In the genomic region with DNA sequence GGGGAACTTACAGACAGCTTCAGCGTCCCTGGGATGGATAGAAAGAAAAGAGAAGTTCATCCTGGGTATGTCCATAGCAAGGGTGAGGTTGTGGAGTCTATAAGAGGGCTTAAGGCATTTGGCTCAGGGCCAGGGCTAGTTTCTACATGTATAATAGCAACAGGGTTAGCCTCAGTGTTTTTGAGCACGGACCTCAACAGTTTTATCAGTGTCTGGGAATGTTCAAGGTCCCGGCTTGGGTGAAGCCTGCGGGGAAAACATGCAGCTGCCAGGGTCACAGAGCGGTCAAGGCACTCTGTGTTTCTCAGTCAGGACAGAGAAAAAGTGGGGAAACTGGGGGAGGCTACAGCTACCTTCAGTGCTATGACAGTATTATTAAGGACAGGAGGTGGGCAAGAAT, we compare ENCODE assay signal across 13 cellular contexts.
DNase-seq lines count a peak whose midpoint lies in the region; ATAC-seq and TF ChIP-seq lines count a peak whose summit lies in the region.
"Had no signal": no experiment of that assay in that cellular context is flagged by ENCODE, and none has a peak within 500 bp of the region (broad histone marks: within the 10 kb centered on the region; RNA-seq: fewer than 3 reads in every experiment).

No MANE protein-coding gene starts in this region.

- H3K4me3 ChIP-seq in cardiac fibroblast (replicated peaks in 1 of 2; ENCODE audit: low read depth in 2 of 2, low read length in 2 of 2) (no peak overlapping the region), liver (ENCODE audit: low read depth in 1 of 3, low read length in 3 of 3) (no peak overlapping the region), GM23338 (no peak overlapping the region), gastroesophageal sphincter (no peak overlapping the region)
- H3K4me3 ChIP-seq: breast epithelium had no signal

- H3K27me3 Mint-ChIP-seq in GM23338 (ENCODE audit: insufficient read depth, low read depth, poor library complexity): peaks cover 2% of the 10 kb centered on the region
- H3K27me3 Mint-ChIP-seq in activated CD8-positive, alpha-beta T cell treated with anti-CD3 and anti-CD28 coated beads, Interleukin-2, amount 10 ng/mL, durations not matched to agents 7 days and 5 days (ENCODE audit: low read depth): peaks cover 30% of the 10 kb centered on the region

- no peak overlapping the region for H3K27ac ChIP-seq in liver (ENCODE audit: low read depth in 1 of 2, low read length in 2 of 2)
- no peak overlapping the region for H3K27ac ChIP-seq in GM23338 (ENCODE audit: low read depth)
- no peak overlapping the region for H3K27ac ChIP-seq in gastroesophageal sphincter
- H3K27ac ChIP-seq: breast epithelium had no signal

- no peak overlapping the region for H2AFZ ChIP-seq in GM23338

- H3K4me1 ChIP-seq in liver (ENCODE audit: control insufficient read depth in 4 of 4, insufficient read depth in 4 of 4, low read length in 3 of 4) (no peaks in the 10 kb centered on the region), GM23338 (ENCODE audit: insufficient read depth) (no peaks in the 10 kb centered on the region), gastroesophageal sphincter (no peaks in the 10 kb centered on the region)
- H3K4me1 ChIP-seq: breast epithelium had no signal

- TF ChIP-seq RAD21 in liver (IDR thresholded peaks at IDR 0.05): no peak

- no peak overlapping the region for H3K9ac ChIP-seq in liver (ENCODE audit: low read depth in 1 of 2, low read length in 2 of 2)

- no peak for TF ChIP-seq EP300 in gastroesophageal sphincter (IDR thresholded peaks at IDR 0.05)

- H3K36me3 Mint-ChIP-seq in GM23338 (ENCODE audit: low read depth): no peaks in the 10 kb centered on the region
- no peaks in the 10 kb centered on the region for H3K36me3 Mint-ChIP-seq in activated CD8-positive, alpha-beta T cell treated with anti-CD3 and anti-CD28 coated beads, Interleukin-2, amount 10 ng/mL, durations not matched to agents 7 days and 5 days (ENCODE audit: low read depth)

- H4K20me1 ChIP-seq in GM23338 (replicated peaks; ENCODE audit: insufficient read depth): no peaks in the 10 kb centered on the region

- no peaks in the 10 kb centered on the region for H3F3A ChIP-seq in GM23338 (replicated peaks; ENCODE audit: low read depth)

- 0 out of 3 replicates have a peak, but pooled peaks cover 3% of the 10 kb centered on the region for H3K4me1 Mint-ChIP-seq in GM23338
- peaks cover 4% of the 10 kb centered on the region for H3K4me1 Mint-ChIP-seq in activated CD8-positive, alpha-beta T cell treated with anti-CD3 and anti-CD28 coated beads, Interleukin-2, amount 10 ng/mL, durations not matched to agents 7 days and 5 days (ENCODE audit: low read depth)

- no peak overlapping the region for H3K27ac Mint-ChIP-seq in GM23338
- no peak overlapping the region for H3K27ac Mint-ChIP-seq in activated CD8-positive, alpha-beta T cell treated with anti-CD3 and anti-CD28 coated beads, Interleukin-2, amount 10 ng/mL, durations not matched to agents 7 days and 5 days

- no peak overlapping the region for H3K4me3 Mint-ChIP-seq in GM23338
- H3K4me3 Mint-ChIP-seq in activated CD8-positive, alpha-beta T cell treated with anti-CD3 and anti-CD28 coated beads, Interleukin-2, amount 10 ng/mL, durations not matched to agents 7 days and 5 days: no peak overlapping the region

- H3K9me2 ChIP-seq in GM23338 (ENCODE audit: insufficient read depth): no peaks in the 10 kb centered on the region

- CTCF ChIA-PET in activated CD8-positive, alpha-beta T cell treated with anti-CD3 and anti-CD28 coated beads, Interleukin-2, amount 10 ng/mL, durations not matched to agents 7 days and 5 days (lab: Charles Lee): no interaction called here

- no peaks in the 10 kb centered on the region for H3K9me3 Mint-ChIP-seq in GM23338
- no peaks in the 10 kb centered on the region for H3K9me3 Mint-ChIP-seq in activated CD8-positive, alpha-beta T cell treated with anti-CD3 and anti-CD28 coated beads, Interleukin-2, amount 10 ng/mL, durations not matched to agents 7 days and 5 days (ENCODE audit: insufficient read depth)

- POLR2A ChIA-PET in activated CD8-positive, alpha-beta T cell treated with anti-CD3 and anti-CD28 coated beads, Interleukin-2, amount 10 ng/mL, durations not matched to agents 7 days and 5 days (lab: Charles Lee): no interaction called here

- ATAC-seq in GM23338 (no peak), gastroesophageal sphincter (no peak)
- ATAC-seq in activated CD8-positive, alpha-beta T cell treated with anti-CD3 and anti-CD28 coated beads, Interleukin-2, amount 10 ng/mL, durations not matched to agents 7 days and 5 days: no peak
- ATAC-seq: activated CD4-positive, CD25-positive, alpha-beta regulatory T cell treated with anti-CD3 and anti-CD28 coated beads, Interleukin-2, amount 50 U/mL, for 24 hours had no signal

- H3K36me3 ChIP-seq in liver (ENCODE audit: control insufficient read depth in 4 of 4, insufficient read depth in 3 of 4, low read depth in 1 of 4, low read length in 3 of 4) (no peaks in the 10 kb centered on the region), GM23338 (ENCODE audit: insufficient read depth) (no peaks in the 10 kb centered on the region), gastroesophageal sphincter (no peaks in the 10 kb centered on the region)
- H3K36me3 ChIP-seq: breast epithelium had no signal

- WGBS in liver: 30% methylated on average over 5 of the region's 5 CpGs
- 44 to 59% methylated on average over 3 to 5 of the region's 5 CpGs for WGBS in gastroesophageal sphincter (ENCODE audit: low coverage in 1 of 2), 2 donors

- DNase-seq in AML-193 (lab: John Stamatoyannopoulos, UW): peak; percentile 25 to 50
- DNase-seq in NCI-H69 (lab: John Stamatoyannopoulos, UW): peak; percentile 0
- peak; percentile 90 to 95 for DNase-seq in cardiac fibroblast (ENCODE audit: low read depth in 2 of 2)
- no peak for DNase-seq in GM23338 (ENCODE audit: low spot score)
- DNase-seq in activated CD8-positive, alpha-beta T cell treated with anti-CD3 and anti-CD28 coated beads, Interleukin-2, amount 10 ng/mL, durations not matched to agents 7 days and 5 days: no peak
- DNase-seq in putamen (ENCODE audit: low spot score): no peak
- DNase-seq: activated T-cell treated with anti-CD3 and anti-CD28 coated beads, Interleukin-2, amount 50 U/mL, for 48 hours; GOT3; NCI-H526 treated with DMSO at 0.1 percent for 48 hours had no signal

- H3K4me2 ChIP-seq in GM23338: no peak overlapping the region

- no peaks in the 10 kb centered on the region for H3K79me2 ChIP-seq in GM23338 (replicated peaks; ENCODE audit: insufficient read depth)

- H3K27me3 ChIP-seq in liver (ENCODE audit: control insufficient read depth in 4 of 4, insufficient read depth in 4 of 4, low read length in 3 of 4) (no peaks in the 10 kb centered on the region), GM23338 (ENCODE audit: insufficient read depth) (no peaks in the 10 kb centered on the region), gastroesophageal sphincter (no peaks in the 10 kb centered on the region)
- H3K27me3 ChIP-seq: breast epithelium had no signal

- TF ChIP-seq CTCF in cardiac fibroblast (IDR thresholded peaks at IDR 0.05; ENCODE audit: low read depth, low read length): no peak
- no peak for TF ChIP-seq CTCF in liver (IDR thresholded peaks at IDR 0.05; ENCODE audit: low read depth, low read length, missing input control)
- TF ChIP-seq CTCF in GM23338 (conservative IDR thresholded peaks at IDR 0.05; ENCODE audit: low read depth in 2 of 2): no peak
- no peak for TF ChIP-seq CTCF in gastroesophageal sphincter (IDR thresholded peaks at IDR 0.05)

- H3K9me3 ChIP-seq in liver (ENCODE audit: control insufficient read depth in 4 of 4, low read length in 3 of 4): no peaks in the 10 kb centered on the region
- no peaks in the 10 kb centered on the region for H3K9me3 ChIP-seq in gastroesophageal sphincter
- H3K9me3 ChIP-seq: breast epithelium had no signal

- TF ChIP-seq POLR2A in gastroesophageal sphincter (IDR thresholded peaks at IDR 0.05): no peak

TF ChIP-seq in liver, 16 proteins besides CTCF, POLR2A, EP300 and RAD21:
- TF ChIP-seq YY1 (IDR thresholded peaks at IDR 0.05): no peak
- TF ChIP-seq RXRA (IDR thresholded peaks at IDR 0.05): peak; percentile 47
- peak; percentile 25 for TF ChIP-seq NR2F2 (IDR thresholded peaks at IDR 0.05)
- no peak for TF ChIP-seq SP1 (IDR thresholded peaks at IDR 0.05)
- TF ChIP-seq, protein P1, sequence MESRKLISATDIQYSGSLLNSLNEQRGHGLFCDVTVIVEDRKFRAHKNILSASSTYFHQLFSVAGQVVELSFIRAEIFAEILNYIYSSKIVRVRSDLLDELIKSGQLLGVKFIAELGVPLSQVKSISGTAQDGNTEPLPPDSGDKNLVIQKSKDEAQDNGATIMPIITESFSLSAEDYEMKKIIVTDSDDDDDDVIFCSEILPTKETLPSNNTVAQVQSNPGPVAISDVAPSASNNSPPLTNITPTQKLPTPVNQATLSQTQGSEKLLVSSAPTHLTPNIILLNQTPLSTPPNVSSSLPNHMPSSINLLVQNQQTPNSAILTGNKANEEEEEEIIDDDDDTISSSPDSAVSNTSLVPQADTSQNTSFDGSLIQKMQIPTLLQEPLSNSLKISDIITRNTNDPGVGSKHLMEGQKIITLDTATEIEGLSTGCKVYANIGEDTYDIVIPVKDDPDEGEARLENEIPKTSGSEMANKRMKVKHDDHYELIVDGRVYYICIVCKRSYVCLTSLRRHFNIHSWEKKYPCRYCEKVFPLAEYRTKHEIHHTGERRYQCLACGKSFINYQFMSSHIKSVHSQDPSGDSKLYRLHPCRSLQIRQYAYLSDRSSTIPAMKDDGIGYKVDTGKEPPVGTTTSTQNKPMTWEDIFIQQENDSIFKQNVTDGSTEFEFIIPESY (IDR thresholded peaks at IDR 0.05): no peak

TF ChIP-seq in GM23338, 12 proteins besides CTCF, POLR2A, EP300 and RAD21 (continues in another document):
- TF ChIP-seq STAT1 (IDR thresholded peaks at IDR 0.05; ENCODE audit: unreplicated experiment): no peak
- TF ChIP-seq EZH2 (IDR thresholded peaks at IDR 0.05; ENCODE audit: low read depth, unreplicated experiment): no peak
- TF ChIP-seq POLR2AphosphoS5 (IDR thresholded peaks at IDR 0.05; ENCODE audit: low read depth): no peak
- TF ChIP-seq, protein P2, sequence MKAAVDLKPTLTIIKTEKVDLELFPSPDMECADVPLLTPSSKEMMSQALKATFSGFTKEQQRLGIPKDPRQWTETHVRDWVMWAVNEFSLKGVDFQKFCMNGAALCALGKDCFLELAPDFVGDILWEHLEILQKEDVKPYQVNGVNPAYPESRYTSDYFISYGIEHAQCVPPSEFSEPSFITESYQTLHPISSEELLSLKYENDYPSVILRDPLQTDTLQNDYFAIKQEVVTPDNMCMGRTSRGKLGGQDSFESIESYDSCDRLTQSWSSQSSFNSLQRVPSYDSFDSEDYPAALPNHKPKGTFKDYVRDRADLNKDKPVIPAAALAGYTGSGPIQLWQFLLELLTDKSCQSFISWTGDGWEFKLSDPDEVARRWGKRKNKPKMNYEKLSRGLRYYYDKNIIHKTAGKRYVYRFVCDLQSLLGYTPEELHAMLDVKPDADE (IDR thresholded peaks at IDR 0.05): no peak
- TF ChIP-seq ZNF331 (CRISPR knock-in tag; IDR thresholded peaks at IDR 0.05; ENCODE audit: low read depth): no peak
- TF ChIP-seq ZNF114 (CRISPR knock-in tag; IDR thresholded peaks at IDR 0.05): no peak
- TF ChIP-seq JUNB (IDR thresholded peaks at IDR 0.05; ENCODE audit: unreplicated experiment): no peak

Comparison
In these comparisons a context has a peak if more than half of its experiments do, and no peak if none do; other contexts are left out.
1. DNase-seq: peak in AML-193 (2 of 2), NCI-H69 (single experiment) and cardiac fibroblast (2 of 2); none in GM23338 (single experiment), activated CD8-positive, alpha-beta T cell treated with anti-CD3 and anti-CD28 coated beads, Interleukin-2, amount 10 ng/mL, durations not matched to agents 7 days and 5 days (single experiment) and putamen (single experiment).